In genomic region chr10:88497878-88498277, GRCh38 we compare ENCODE assay signal across 14 cellular contexts.
DNase-seq lines count a peak whose midpoint lies in the region; ATAC-seq, FAIRE-seq and TF ChIP-seq lines count a peak whose summit lies in the region.
"Had no signal": no experiment of that assay in that cellular context is flagged by ENCODE, and none has a peak within 500 bp of the region (broad histone marks: within the 10 kb centered on the region; RNA-seq: fewer than 3 reads in every experiment).

No MANE protein-coding gene starts in this region.

- H3K36me3 Mint-ChIP-seq in astrocyte (ENCODE audit: low read depth, unreplicated experiment), result no peaks in the 10 kb centered on the region

- H3K9me3 ChIP-seq in astrocyte (ENCODE audit: insufficient read depth, low read depth, low read length), result no peaks in the 10 kb centered on the region
- H3K9me3 ChIP-seq in subcutaneous abdominal adipose tissue (ENCODE audit: control insufficient read depth in 5 of 5, low read length in 5 of 5), result no peaks in the 10 kb centered on the region
- H3K9me3 ChIP-seq: BLaER1 treated with 17β-estradiol and CSF1 and Interleukin-3, amounts not matched to agents 10 nM and 100 nM had no signal

- no peak overlapping the region for H3K4me2 ChIP-seq in astrocyte (ENCODE audit: low read length)
- H3K4me2 ChIP-seq: BLaER1 treated with 17β-estradiol and CSF1 and Interleukin-3, amounts not matched to agents 10 nM and 100 nM; GM23338 had no signal

- H3K27ac ChIP-seq in astrocyte (ENCODE audit: low read depth, low read length) (no peak overlapping the region), subcutaneous abdominal adipose tissue (ENCODE audit: low read depth, low read length) (peak overlapping the region; percentile 66)
- H3K27ac ChIP-seq: BLaER1 treated with 17β-estradiol and CSF1 and Interleukin-3, amounts not matched to agents 10 nM and 100 nM had no signal

- H3K27me3 ChIP-seq in astrocyte (ENCODE audit: insufficient read depth, low read length) (no peaks in the 10 kb centered on the region), subcutaneous abdominal adipose tissue (ENCODE audit: control insufficient read depth in 5 of 5, insufficient read depth in 4 of 5, low read length in 5 of 5) (no peaks in the 10 kb centered on the region)
- H3K27me3 ChIP-seq: BLaER1 treated with 17β-estradiol and CSF1 and Interleukin-3, amounts not matched to agents 10 nM and 100 nM had no signal

- DNase-seq in AG10803 (ENCODE audit: low read depth), result peak; percentile 41
- DNase-seq in astrocyte (ENCODE audit: low read depth), result no peak
- peak; percentile 12 for DNase-seq in fibroblast of peridontal ligament (ENCODE audit: extremely low read depth)
- DNase-seq: 8988T; CD4-positive, CD25-positive, alpha-beta regulatory T cell; DMS53; H9 had no signal

- H3K79me2 ChIP-seq in astrocyte (ENCODE audit: insufficient read depth, low read length), result no peaks in the 10 kb centered on the region

- no peak overlapping the region for H2AFZ ChIP-seq in astrocyte (ENCODE audit: low read depth, low read length)
- H2AFZ ChIP-seq: GM23338 had no signal

- H3K4me3 ChIP-seq in AG10803 (ENCODE audit: low read length) (no peak overlapping the region), astrocyte (ENCODE audit: insufficient read depth, low read depth, low read length) (no peak overlapping the region), subcutaneous abdominal adipose tissue (ENCODE audit: low read depth in 1 of 5, low read length in 5 of 5) (no peak overlapping the region)
- H3K4me3 ChIP-seq: BLaER1 treated with 17β-estradiol and CSF1 and Interleukin-3, amounts not matched to agents 10 nM and 100 nM; GM23338; K562 had no signal

- H3K4me1 ChIP-seq in astrocyte (ENCODE audit: insufficient read depth, low read length) (peaks cover 6% of the 10 kb centered on the region), subcutaneous abdominal adipose tissue (ENCODE audit: control insufficient read depth in 5 of 5, insufficient read depth in 5 of 5, low read length in 5 of 5) (peaks cover 0 to 25% (median 2%) of the 10 kb centered on the region in 5 donors)

- H3K9ac ChIP-seq in astrocyte (ENCODE audit: low read length) (no peak overlapping the region), subcutaneous abdominal adipose tissue (ENCODE audit: low read length in 5 of 5) (no peak overlapping the region)
- H3K9ac ChIP-seq: BLaER1 treated with 17β-estradiol and CSF1 and Interleukin-3, amounts not matched to agents 10 nM and 100 nM had no signal

- no peak overlapping the region for H3K4me3 Mint-ChIP-seq in astrocyte (ENCODE audit: unreplicated experiment)
- H3K4me3 Mint-ChIP-seq: CD4-positive, CD25-positive, alpha-beta regulatory T cell; GM23338; H9 had no signal

- ATAC-seq in HG02870 (IDR thresholded peaks at IDR 0.05; ENCODE audit: unreplicated experiment), result no peak
- ATAC-seq in HG02610 (IDR thresholded peaks at IDR 0.05; ENCODE audit: unreplicated experiment), result no peak
- ATAC-seq in GM18909 (IDR thresholded peaks at IDR 0.05; ENCODE audit: poor library complexity, unreplicated experiment), result no peak
- ATAC-seq: GM23338, K562 had no signal

- FAIRE-seq in astrocyte (lab: Jason Lieb, UNC), result peak; percentile 13
- FAIRE-seq: K562 had no signal

- TF ChIP-seq CTCF in AG10803 (conservative IDR thresholded peaks at IDR 0.05; ENCODE audit: low read length) (no peak), astrocyte (IDR thresholded peaks at IDR 0.05; ENCODE audit: insufficient read depth, low read depth, low read length) (no peak)

- H3K9me3 Mint-ChIP-seq in astrocyte (ENCODE audit: unreplicated experiment), result no peaks in the 10 kb centered on the region

- no peak overlapping the region for H3K27ac Mint-ChIP-seq in astrocyte (ENCODE audit: unreplicated experiment)
- H3K27ac Mint-ChIP-seq: CD4-positive, CD25-positive, alpha-beta regulatory T cell; GM23338; H9 had no signal

- H4K20me1 ChIP-seq in astrocyte (ENCODE audit: insufficient read depth, low read length), result no peaks in the 10 kb centered on the region
- H4K20me1 ChIP-seq: BLaER1 treated with 17β-estradiol and CSF1 and Interleukin-3, amounts not matched to agents 10 nM and 100 nM had no signal

- H3K36me3 ChIP-seq in astrocyte (ENCODE audit: insufficient read depth, low read length) (no peaks in the 10 kb centered on the region), subcutaneous abdominal adipose tissue (ENCODE audit: control insufficient read depth in 5 of 5, insufficient read depth in 5 of 5, low read length in 5 of 5) (no peaks in the 10 kb centered on the region)
- H3K36me3 ChIP-seq: BLaER1 treated with 17β-estradiol and CSF1 and Interleukin-3, amounts not matched to agents 10 nM and 100 nM had no signal

- peaks cover 2% of the 10 kb centered on the region for H3K27me3 Mint-ChIP-seq in astrocyte (ENCODE audit: low read depth, unreplicated experiment)

- H3K4me1 Mint-ChIP-seq in astrocyte (ENCODE audit: low read depth, unreplicated experiment), result peaks cover 10% of the 10 kb centered on the region
